20 cellular contexts compared by ENCODE assay signal in the genomic region with DNA sequence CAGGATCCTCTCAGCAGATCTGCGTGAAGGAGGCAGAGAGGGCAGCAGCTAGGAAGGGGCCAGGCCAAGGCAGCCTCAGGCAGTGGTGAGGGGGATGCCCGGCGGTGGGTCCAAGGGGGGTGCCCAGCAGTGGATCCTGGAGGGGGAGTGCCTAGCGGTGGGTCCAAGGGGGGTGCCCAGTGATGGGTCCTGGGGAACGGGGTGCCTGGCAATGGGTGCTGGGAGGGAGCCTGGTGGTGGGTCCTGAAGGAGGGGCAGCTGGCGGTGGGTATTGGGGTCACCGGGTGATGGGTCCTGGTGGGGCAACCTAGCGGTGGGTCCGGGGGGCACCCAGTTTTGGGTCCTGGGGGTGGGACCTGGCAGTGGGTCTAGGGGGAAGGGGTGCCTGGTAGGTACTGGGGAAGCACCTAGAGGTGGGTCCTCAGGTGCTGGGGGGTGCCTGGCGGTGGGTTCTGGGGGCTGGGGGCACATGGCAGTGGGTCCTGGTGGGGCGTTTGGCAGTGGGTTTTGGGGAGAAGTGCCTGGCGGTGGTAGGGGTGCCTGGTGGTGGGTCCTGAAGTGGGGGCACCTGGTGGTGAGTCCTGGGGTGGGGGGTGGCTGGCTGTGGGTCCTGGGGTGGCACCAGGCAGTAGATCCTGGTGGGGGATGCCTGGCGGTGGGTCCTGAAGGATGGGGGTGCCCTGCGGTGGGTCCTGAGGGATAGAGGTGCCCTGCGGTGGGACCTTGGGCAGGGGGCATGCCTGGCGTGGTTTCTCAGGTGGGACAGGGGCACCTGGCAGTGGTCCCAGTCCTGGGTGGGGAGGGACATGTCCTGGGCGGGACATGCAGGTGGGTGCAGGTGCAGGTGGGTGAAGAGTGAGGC. TPM values are rescaled to one million over a fixed set of nuclear protein-coding genes. Genes with fewer than 3 reads are reported as not detected.
"Had no signal": no experiment of that assay in that cellular context is flagged by ENCODE, and none has a peak within 500 bp of the region (broad histone marks: within the 10 kb centered on the region; RNA-seq: fewer than 3 reads in every experiment).

No MANE protein-coding gene starts in this region.

- H3K9me3 Mint-ChIP-seq: activated CD4-positive, alpha-beta memory T cell treated with anti-CD3 and anti-CD28 coated beads, Interleukin-2, amount 10 ng/mL, durations not matched to agents 7 days and 5 days; activated T-cell treated with anti-CD3 and anti-CD28 coated beads, Interleukin-2, amount 50 U/mL, for 72 hours; nephron progenitor cell had no signal

- H3K9me3 ChIP-seq: SJSA1, testis had no signal

- H3K27me3 ChIP-seq: SJSA1, testis had no signal

- H3K4me3 ChIP-seq: SJSA1, smooth muscle cell, testis had no signal

- ATAC-seq: activated T-cell treated with anti-CD3 and anti-CD28 coated beads, Interleukin-2, amount 50 U/mL, for 72 hours; left colon had no signal

- H3K4me1 ChIP-seq: testis had no signal

- H3K4me2 ChIP-seq: smooth muscle cell had no signal

- H3K27me3 Mint-ChIP-seq: activated CD4-positive, alpha-beta memory T cell treated with anti-CD3 and anti-CD28 coated beads, Interleukin-2, amount 10 ng/mL, durations not matched to agents 7 days and 5 days had no signal

- H3K4me3 Mint-ChIP-seq: activated CD4-positive, alpha-beta memory T cell treated with anti-CD3 and anti-CD28 coated beads, Interleukin-2, amount 10 ng/mL, durations not matched to agents 7 days and 5 days; activated T-cell treated with anti-CD3 and anti-CD28 coated beads, Interleukin-2, amount 50 U/mL, for 72 hours; nephron progenitor cell had no signal

- H3K27ac Mint-ChIP-seq: activated CD4-positive, alpha-beta memory T cell treated with anti-CD3 and anti-CD28 coated beads, Interleukin-2, amount 10 ng/mL, durations not matched to agents 7 days and 5 days; activated T-cell treated with anti-CD3 and anti-CD28 coated beads, Interleukin-2, amount 50 U/mL, for 72 hours; nephron progenitor cell had no signal

- H3K36me3 ChIP-seq: SJSA1 had no signal

- H3K27ac ChIP-seq: SJSA1, testis had no signal

- DNase-seq: activated CD4-positive, alpha-beta memory T cell treated with anti-CD3 and anti-CD28 coated beads, Interleukin-2, amount 10 ng/mL, durations not matched to agents 7 days and 5 days; activated CD4-positive, alpha-beta T cell treated with anti-CD3 and anti-CD28 coated beads for 1 hour; activated naive CD4-positive, alpha-beta T cell treated with Interleukin-2 at 50 U/mL for 16 hours; activated T-cell treated with anti-CD3 and anti-CD28 coated beads, Interleukin-2, amount 50 U/mL, for 72 hours; central memory CD4-positive, alpha-beta T cell; effector memory CD4-positive, alpha-beta T cell; hippocampal formation; left colon; nephron progenitor cell; stimulated activated CD4-positive, alpha-beta T cell treated with anti-CD3 and anti-CD28 coated beads, Interleukin-2, amount 100 ng/mL, for 24 hours; stimulated activated naive CD4-positive, alpha-beta T cell treated with Interleukin-2 at 50 U/mL for 16 hours; T1000; testis had no signal

RNA-seq across cellular contexts. Expression of a gene that starts 1.9 kb away (rescaled TPM):
- total RNA-seq: activated CD4-positive, alpha-beta memory T cell treated with anti-CD3 and anti-CD28 coated beads, Interleukin-2, amount 10 ng/mL, durations not matched to agents 7 days and 5 days; activated T-cell treated with anti-CD3 and anti-CD28 coated beads, Interleukin-2, amount 50 U/mL, for 72 hours; fibroblast of lung; left colon; osteocyte; renal cortical epithelial cell; SJSA1; smooth muscle cell; ureter had no signal
- polyA plus RNA-seq: adipose tissue, fibroblast of lung, smooth muscle cell had no signal
